ENCODE assay signal across 8 cellular contexts in the genomic region with DNA sequence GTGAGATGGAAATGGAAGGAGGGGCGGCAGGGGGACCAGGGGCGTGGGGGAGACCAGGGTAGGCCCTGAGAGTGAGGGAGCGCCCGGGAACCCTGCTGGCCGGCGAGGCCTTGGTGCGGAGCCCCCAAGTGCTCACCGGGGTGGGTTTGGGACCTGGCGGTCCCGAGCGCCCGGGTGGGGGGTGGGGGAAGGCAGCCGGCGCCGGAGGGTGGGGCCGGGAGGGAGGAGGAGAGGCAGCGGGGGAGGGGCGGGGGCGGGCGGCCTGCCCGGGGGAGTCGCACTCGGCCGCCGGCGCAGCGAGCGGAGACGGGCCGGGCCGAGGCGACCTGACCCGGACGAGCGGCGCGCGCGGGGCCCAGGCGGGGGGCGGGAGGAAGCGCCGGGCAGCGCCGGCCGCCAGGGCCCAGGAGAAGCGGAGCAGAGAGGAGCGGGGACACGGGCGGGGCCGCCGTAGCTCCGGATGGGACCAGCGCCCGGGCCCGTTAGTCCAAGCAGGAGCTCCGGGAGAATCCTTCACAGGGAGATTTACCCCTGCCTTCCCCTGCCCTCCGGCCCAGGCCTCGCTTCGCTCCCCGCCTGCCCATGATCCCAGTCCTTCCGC. TPM values are rescaled to one million over a fixed set of nuclear protein-coding genes. Genes with fewer than 3 reads are reported as not detected.
DNase-seq lines count a peak whose midpoint lies in the region; ATAC-seq and TF ChIP-seq lines count a peak whose summit lies in the region.

A gene (plus strand): TSS at position 271 of the 601 bp plus-strand sequence. CDS start 818 bp downstream, outside the sequence.

- H3K27me3 Mint-ChIP-seq in H9 (ENCODE audit: low read depth), result peaks cover 4% of the 10 kb centered on the region
- H3K27me3 Mint-ChIP-seq in CD8-positive, alpha-beta memory T cell, result no peaks in the 10 kb centered on the region

- no peak within 1 kb of the TSS for H4K91ac ChIP-seq in H9 (ENCODE audit: insufficient read length, low read depth, low read length)

- H2AFZ ChIP-seq in H9 (ENCODE audit: low read length), result no peak within 1 kb of the TSS
- peak within 1 kb of the TSS; percentile 31 for H2AFZ ChIP-seq in mammary epithelial cell (ENCODE audit: low read depth, low read length)

- peak within 1 kb of the TSS; percentile 77 to 85 for H3K4me3 Mint-ChIP-seq in H9
- H3K4me3 Mint-ChIP-seq in CD8-positive, alpha-beta memory T cell, result no peak within 1 kb of the TSS

- H2BK15ac ChIP-seq in H9 (ENCODE audit: low read depth, low read length), result no peak within 1 kb of the TSS

- H2BK5ac ChIP-seq in H9 (ENCODE audit: insufficient read length, low read length), result no peak within 1 kb of the TSS

- peaks cover 17 to 20% of the 10 kb centered on the region in 2 experiments for H3K4me1 Mint-ChIP-seq in H9
- peaks cover 7 to 9% (median 8%) of the 10 kb centered on the region in 3 donors for H3K4me1 Mint-ChIP-seq in CD8-positive, alpha-beta memory T cell

- no peak within 1 kb of the TSS for H2AK5ac ChIP-seq in H9 (ENCODE audit: insufficient read length, low read length)

- H3K27me3 ChIP-seq in H9 (ENCODE audit: insufficient read depth, low read length) (no peaks in the 10 kb centered on the region), mammary epithelial cell (ENCODE audit: insufficient read depth, low read length) (no peaks in the 10 kb centered on the region), skeletal muscle tissue (ENCODE audit: control insufficient read depth in 3 of 3, insufficient read depth in 3 of 3, low read length in 3 of 3) (no peaks in the 10 kb centered on the region)
- no peaks in the 10 kb centered on the region for H3K27me3 ChIP-seq in CD8-positive, alpha-beta memory T cell (ENCODE audit: insufficient read depth, low read length, poor library complexity, severe bottlenecking)

- no peak for ATAC-seq in HG02798 (IDR thresholded peaks at IDR 0.05; ENCODE audit: poor library complexity, unreplicated experiment)

- peak within 1 kb of the TSS; percentile 85 for H3K14ac ChIP-seq in H9 (ENCODE audit: insufficient read depth, low read length)

- no peak within 1 kb of the TSS for H2BK120ac ChIP-seq in H9 (ENCODE audit: low read depth, low read length, poor library complexity, severe bottlenecking)

- H3K9me3 Mint-ChIP-seq in H9, result no peaks in the 10 kb centered on the region
- no peaks in the 10 kb centered on the region for H3K9me3 Mint-ChIP-seq in CD8-positive, alpha-beta memory T cell

- in situ Hi-C loops in mammary epithelial cell (cut with MboI; ENCODE audit: low sequenced_read_pairs in 2 of 2), result loop anchor here (5.0 kb wide), 1 partner anchor 91 kb away; no protein-coding TSS in a partner anchor

- TF ChIP-seq CTCF in H9 (conservative IDR thresholded peaks at IDR 0.05) (no peak), mammary epithelial cell (conservative IDR thresholded peaks at IDR 0.05 in 1 of 2, IDR thresholded peaks at IDR 0.05 in 1 of 2; ENCODE audit: extremely low read depth in 1 of 2, insufficient read depth in 1 of 2, low read depth in 1 of 2, low read length in 2 of 2) (no peak)

- WGBS in H9 (ENCODE audit: extremely low coverage, insufficient read length, low lambda C conversion rate), result no CpG with 5 or more reads among the region's 62 CpGs
- no CpG with 5 or more reads among the region's 62 CpGs for WGBS in mammary epithelial cell (ENCODE audit: low coverage, missing lambda C conversion rate)

- H3K79me2 ChIP-seq in H9 (ENCODE audit: insufficient read depth, low read length), result no peaks in the 10 kb centered on the region
- no peaks in the 10 kb centered on the region for H3K79me2 ChIP-seq in mammary epithelial cell (ENCODE audit: insufficient read depth, low read length)

- BruUV-seq in mammary epithelial cell (replicated peaks; lab: Mats Ljungman, UMichigan), result no TSS peak

- H4K8ac ChIP-seq in H9 (replicated peaks; ENCODE audit: insufficient read length, low read depth, low read length), result no peak within 1 kb of the TSS

- peak within 1 kb of the TSS; percentile 45 for H3K18ac ChIP-seq in H9 (ENCODE audit: insufficient read length, low read depth, low read length)

- H3K9ac ChIP-seq in H9 (ENCODE audit: extremely low read depth, insufficient read length, low read length), result no peak within 1 kb of the TSS
- no peak within 1 kb of the TSS for H3K9ac ChIP-seq in mammary epithelial cell (ENCODE audit: insufficient read depth, low read length)
- H3K9ac ChIP-seq in skeletal muscle tissue (ENCODE audit: low read depth in 1 of 3, low read length in 3 of 3), result peak within 1 kb of the TSS; percentile 85 to 91 (median 86)

- H3K4ac ChIP-seq in H9 (ENCODE audit: low read depth, low read length), result no peak within 1 kb of the TSS

- no peaks in the 10 kb centered on the region for H3K4me1 ChIP-seq in H9 (ENCODE audit: insufficient read depth, low read length)
- H3K4me1 ChIP-seq in mammary epithelial cell (ENCODE audit: insufficient read depth, low read length), result peaks cover 16% of the 10 kb centered on the region
- peaks cover 31 to 42% (median 31%) of the 10 kb centered on the region in 3 donors for H3K4me1 ChIP-seq in skeletal muscle tissue (ENCODE audit: control insufficient read depth in 3 of 3, insufficient read depth in 3 of 3, low read length in 3 of 3)
- no peaks in the 10 kb centered on the region for H3K4me1 ChIP-seq in CD8-positive, alpha-beta memory T cell (ENCODE audit: insufficient read depth, low read length)

- dilution Hi-C loops in mammary epithelial cell (cut with HindIII; ENCODE audit: low sequenced_read_pairs), result no loop called here

- H3K36me3 ChIP-seq in mammary epithelial cell (ENCODE audit: insufficient read depth, low read length), result no peaks in the 10 kb centered on the region
- no peaks in the 10 kb centered on the region for H3K36me3 ChIP-seq in skeletal muscle tissue (ENCODE audit: control insufficient read depth in 3 of 3, insufficient read depth in 3 of 3, low read length in 3 of 3)
- H3K36me3 ChIP-seq in CD8-positive, alpha-beta memory T cell (ENCODE audit: insufficient read depth, low read length), result peaks cover 8% of the 10 kb centered on the region

- H3K9me3 ChIP-seq in H9 (ENCODE audit: control insufficient read depth, low read depth, low read length) (no peaks in the 10 kb centered on the region), mammary epithelial cell (replicated peaks; ENCODE audit: insufficient read depth, low read length) (no peaks in the 10 kb centered on the region), skeletal muscle tissue (ENCODE audit: control insufficient read depth in 3 of 3, low read length in 3 of 3) (no peaks in the 10 kb centered on the region)
- H3K9me3 ChIP-seq in CD8-positive, alpha-beta memory T cell (ENCODE audit: low read length), result no peaks in the 10 kb centered on the region

- DNase-seq in H9 (no peak), mammary epithelial cell (no peak), iPS-NIHi11 (ENCODE audit: low spot score) (peak; percentile 76), NCI-H1105 (lab: John Stamatoyannopoulos, UW) (no peak), foreskin melanocyte (no peak)
- no peak for DNase-seq in CD8-positive, alpha-beta memory T cell

- no peaks in the 10 kb centered on the region for H3K79me1 ChIP-seq in H9 (ENCODE audit: insufficient read depth, low read depth, low read length, poor library complexity, severe bottlenecking)

- intact Hi-C loops in mammary epithelial cell (cut with micrococcal nuclease), result loop anchor here (2.0 kb wide), 1 partner anchor 23 kb away; a partner anchor contains a TSS

- H2BK20ac ChIP-seq in H9 (ENCODE audit: low read depth, low read length, poor library complexity, severe bottlenecking), result no peak within 1 kb of the TSS

- H3K4me3 ChIP-seq in mammary epithelial cell (replicated peaks in 1 of 3; ENCODE audit: insufficient read depth in 1 of 3, low read depth in 2 of 3, low read length in 3 of 3), result peak within 1 kb of the TSS in 2 of 3 experiments; percentile 19 to 37
- peak within 1 kb of the TSS; percentile 68 to 81 (median 76) for H3K4me3 ChIP-seq in skeletal muscle tissue (ENCODE audit: low read length in 3 of 3)
- H3K4me3 ChIP-seq in CD8-positive, alpha-beta memory T cell (ENCODE audit: low read length), result no peak within 1 kb of the TSS

- POLR2A ChIA-PET in CD8-positive, alpha-beta memory T cell (lab: Charles Lee), result no interaction called here

- H4K20me1 ChIP-seq in H9 (ENCODE audit: control insufficient read depth, insufficient read depth, insufficient read length) (no peaks in the 10 kb centered on the region), mammary epithelial cell (ENCODE audit: insufficient read depth, low read length) (no peaks in the 10 kb centered on the region)

- H3K23ac ChIP-seq in H9 (ENCODE audit: insufficient read length, low read depth, low read length), result no peak within 1 kb of the TSS

- H4K5ac ChIP-seq in H9 (ENCODE audit: insufficient read length, low read depth, low read length), result no peak within 1 kb of the TSS

- no peak within 1 kb of the TSS for H3K56ac ChIP-seq in H9 (ENCODE audit: insufficient read length, low read depth, low read length)

- H2BK12ac ChIP-seq in H9 (ENCODE audit: insufficient read length, low read depth, low read length), result no peak within 1 kb of the TSS

- no peak within 1 kb of the TSS for H3T11ph ChIP-seq in H9 (ENCODE audit: low read length)

- CTCF ChIA-PET in mammary epithelial cell (lab: Charles Lee; ENCODE audit: low non-redundant PET), result no interaction called here
- CTCF ChIA-PET in CD8-positive, alpha-beta memory T cell (lab: Charles Lee), result interaction anchor here (1.2 to 2.4 kb wide), 3 partner anchors 35 to 112 kb away, joined by 3 to 15 read pairs (median 3); no protein-coding TSS in a partner anchor

- H3K27ac ChIP-seq in H9 (ENCODE audit: insufficient read length, low read depth, low read length), result no peak within 1 kb of the TSS
- no peak within 1 kb of the TSS for H3K27ac ChIP-seq in mammary epithelial cell (ENCODE audit: insufficient read depth, low read depth, low read length)
- H3K27ac ChIP-seq in skeletal muscle tissue (ENCODE audit: low read depth, low read length), result peak within 1 kb of the TSS; percentile 61
- no peak within 1 kb of the TSS for H3K27ac ChIP-seq in CD8-positive, alpha-beta memory T cell (ENCODE audit: low read depth, low read length)

- peaks cover 3% of the 10 kb centered on the region for H3K23me2 ChIP-seq in H9 (ENCODE audit: insufficient read length, low read depth, low read length, poor library complexity, severe bottlenecking)

- peak within 1 kb of the TSS in 1 of 3 experiments; percentile 64; a peak in 1 of 7 replicates for H3K27ac Mint-ChIP-seq in H9
- H3K27ac Mint-ChIP-seq in CD8-positive, alpha-beta memory T cell, result peak within 1 kb of the TSS in 3 of 8 donors; percentile 29 to 63 (median 46)

- peaks cover 0 to 4% (median 3%) of the 10 kb centered on the region in 3 experiments; a peak in 5 of 7 replicates for H3K36me3 Mint-ChIP-seq in H9 (ENCODE audit: insufficient read depth in 1 of 3, low read depth in 3 of 3)
- peaks cover 0 to 31% (median 6%) of the 10 kb centered on the region in 3 donors for H3K36me3 Mint-ChIP-seq in CD8-positive, alpha-beta memory T cell

- H3K4me2 ChIP-seq in H9 (ENCODE audit: insufficient read depth, insufficient read length, low read length) (peak within 1 kb of the TSS; percentile 66), mammary epithelial cell (ENCODE audit: insufficient read depth, low read depth, low read length) (peak within 1 kb of the TSS; percentile 73)

RNA-seq across cellular contexts. Expression of the gene that starts here (rescaled TPM):
- 12.2 and 12.5 TPM in 2 replicates for total RNA-seq in H9 (2021)
- total RNA-seq in mammary epithelial cell, result 10 to 100 TPM in 1 of 2 donors, 1 to 10 TPM in 1; 1.3 to 13.3 TPM
- polyA plus RNA-seq in mammary epithelial cell, result 3.8 TPM
- polyA minus RNA-seq in mammary epithelial cell, result 29.5 TPM
- total RNA-seq in skeletal muscle tissue, result 7.3 TPM
- total RNA-seq in CD8-positive, alpha-beta memory T cell, result 1 to 10 TPM; 5.2 to 8.6 TPM
- 0.26 TPM for polyA plus RNA-seq in CD8-positive, alpha-beta memory T cell

Comparison
In these comparisons a context has a peak if more than half of its experiments do, and no peak if none do; other contexts are left out.
1. H3K9ac ChIP-seq: peak in skeletal muscle tissue (3 of 3); none in H9 (single experiment) and mammary epithelial cell (single experiment).
2. H3K4me3 Mint-ChIP-seq: peak in H9 (2 of 2); none in CD8-positive, alpha-beta memory T cell (0 of 7).